40 cellular contexts compared by ENCODE assay signal in genomic region chr22:19533857-19534256, GRCh38. TPM values are rescaled to one million over a fixed set of nuclear protein-coding genes. Genes with fewer than 3 reads are reported as not detected.
"Had no signal": no experiment of that assay in that cellular context is flagged by ENCODE, and none has a peak within 500 bp of the region (broad histone marks: within the 10 kb centered on the region; RNA-seq: fewer than 3 reads in every experiment).

No MANE protein-coding gene starts in this region.

- H3K36me3 ChIP-seq: adrenal gland, ascending aorta, cardiac muscle cell, WERI-Rb-1 had no signal

- H3K9me3 Mint-ChIP-seq: activated CD4-positive, alpha-beta memory T cell treated with anti-CD3 and anti-CD28 coated beads, Interleukin-2, amount 10 ng/mL, durations not matched to agents 7 days and 5 days; activated CD4-positive, alpha-beta T cell treated with anti-CD3 and anti-CD28 coated beads, Interleukin-2, amount 10 ng/mL, durations not matched to agents 7 days and 5 days; activated naive CD4-positive, alpha-beta T cell treated with anti-CD3 and anti-CD28 coated beads for 36 hours; activated naive CD4-positive, alpha-beta T cell treated with anti-CD3 and anti-CD28 coated beads, Interleukin-2, amount 50 U/mL, for 72 hours; activated naive CD8-positive, alpha-beta T cell treated with anti-CD3 and anti-CD28 coated beads for 36 hours; activated T-cell treated with anti-CD3 and anti-CD28 coated beads, Interleukin-2, amount 50 U/mL, for 24 hours; activated T-helper 2 cell treated with anti-CD3 and anti-CD28 coated beads, Interferon-gamma antibody, Interleukin-2, Interleukin-4, amounts not matched to agents 10 μg/mL and 5 μg/mL and 100 μg/mL, durations not matched to agents 14 hours and 24 hours and 36 hours; central memory CD8-positive, alpha-beta T cell; T-helper 1 cell treated with Interleukin-12 subunit alpha and Interleukin-12 subunit beta and Interleukin-4 antibody, amounts not matched to agents 30 μg/mL and 1 μg/mL, for 36 hours; T-helper 2 cell treated with Interferon-gamma antibody and Interleukin-4, amounts not matched to agents 5 μg/mL and 100 μg/mL, for 36 hours; WTC11 had no signal

- H3K4me3 ChIP-seq: adrenal gland, ascending aorta, cardiac muscle cell had no signal

- H3K9me3 ChIP-seq: adrenal gland, ascending aorta had no signal

- DNase-seq: activated CD4-positive, alpha-beta memory T cell treated with anti-CD3 and anti-CD28 coated beads, Interleukin-2, amount 10 ng/mL, durations not matched to agents 7 days and 5 days; activated CD4-positive, alpha-beta T cell treated with anti-CD3 and anti-CD28 coated beads for 1 hour; activated CD4-positive, alpha-beta T cell treated with anti-CD3 and anti-CD28 coated beads for 36 hours; activated CD4-positive, alpha-beta T cell treated with anti-CD3 and anti-CD28 coated beads for 48 hours; activated CD4-positive, alpha-beta T cell treated with anti-CD3 and anti-CD28 coated beads, Interleukin-2, amount 10 ng/mL, durations not matched to agents 7 days and 5 days; activated CD4-positive, alpha-beta T cell treated with anti-CD3 and anti-CD28 coated beads, Interleukin-2, amount 50 U/mL, for 48 hours; activated CD4-positive, CD25-positive, alpha-beta regulatory T cell; activated CD8-positive, alpha-beta memory T cell treated with anti-CD3 and anti-CD28 coated beads for 24 hours; activated CD8-positive, alpha-beta memory T cell treated with anti-CD3 and anti-CD28 coated beads, Interleukin-2, amount 10 ng/mL, durations not matched to agents 7 days and 5 days; activated CD8-positive, alpha-beta memory T cell treated with anti-CD3 and anti-CD28 coated beads, Interleukin-2, amount 50 U/mL, for 48 hours; activated CD8-positive, alpha-beta T cell treated with anti-CD3 and anti-CD28 coated beads, Interleukin-2, amount 10 ng/mL, durations not matched to agents 7 days and 5 days; activated effector memory CD4-positive, alpha-beta T cell treated with Interleukin-2 at 50 U/mL for 16 hours; activated gamma-delta T cell treated with Interleukin-2 at 50 U/mL for 16 hours; activated naive CD4-positive, alpha-beta T cell; activated naive CD4-positive, alpha-beta T cell treated with anti-CD3 and anti-CD28 coated beads for 36 hours; activated naive CD8-positive, alpha-beta T cell treated with anti-CD3 and anti-CD28 coated beads for 36 hours; activated T-cell treated with anti-CD3 and anti-CD28 coated beads, Interleukin-2, amount 50 U/mL, for 48 hours; adrenal gland; amniotic stem cell; anterior cingulate cortex; caudate nucleus; cerebellar nuclear complex; T-helper 1 cell; T-helper 2 cell; T-helper 9 cell; WERI-Rb-1 had no signal

- H3K27me3 Mint-ChIP-seq: activated CD4-positive, alpha-beta T cell treated with anti-CD3 and anti-CD28 coated beads for 36 hours; activated naive CD8-positive, alpha-beta T cell treated with anti-CD3 and anti-CD28 coated beads for 36 hours; activated T-cell treated with anti-CD3 and anti-CD28 coated beads, Interleukin-2, amount 50 U/mL, for 24 hours had no signal

- H3K36me3 Mint-ChIP-seq: activated CD8-positive, alpha-beta memory T cell treated with anti-CD3 and anti-CD28 coated beads, Interleukin-2, amount 10 ng/mL, durations not matched to agents 7 days and 5 days; activated naive CD4-positive, alpha-beta T cell treated with anti-CD3 and anti-CD28 coated beads, Interleukin-2, amount 50 U/mL, for 72 hours; brain; WTC11 had no signal

- FAIRE-seq: bronchial epithelial cell, TTC549 had no signal

- H3K4me3 Mint-ChIP-seq: activated CD4-positive, alpha-beta memory T cell treated with anti-CD3 and anti-CD28 coated beads, Interleukin-2, amount 10 ng/mL, durations not matched to agents 7 days and 5 days; activated CD4-positive, alpha-beta T cell treated with anti-CD3 and anti-CD28 coated beads for 36 hours; activated CD4-positive, alpha-beta T cell treated with anti-CD3 and anti-CD28 coated beads, Interleukin-2, amount 10 ng/mL, durations not matched to agents 7 days and 5 days; activated CD8-positive, alpha-beta memory T cell treated with anti-CD3 and anti-CD28 coated beads, Interleukin-2, amount 10 ng/mL, durations not matched to agents 7 days and 5 days; activated CD8-positive, alpha-beta T cell treated with anti-CD3 and anti-CD28 coated beads, Interleukin-2, amount 10 ng/mL, durations not matched to agents 7 days and 5 days; activated naive CD4-positive, alpha-beta T cell treated with anti-CD3 and anti-CD28 coated beads for 36 hours; activated naive CD8-positive, alpha-beta T cell treated with anti-CD3 and anti-CD28 coated beads for 36 hours; activated T-cell treated with anti-CD3 and anti-CD28 coated beads, Interleukin-2, amount 50 U/mL, for 24 hours; brain; central memory CD8-positive, alpha-beta T cell; T-helper 1 cell treated with Interleukin-12 subunit alpha and Interleukin-12 subunit beta and Interleukin-4 antibody, amounts not matched to agents 30 μg/mL and 1 μg/mL, for 36 hours; T-helper 2 cell treated with Interferon-gamma antibody and Interleukin-4, amounts not matched to agents 5 μg/mL and 100 μg/mL, for 36 hours; WTC11 had no signal

- H3K27ac Mint-ChIP-seq: activated CD4-positive, alpha-beta memory T cell treated with anti-CD3 and anti-CD28 coated beads, Interleukin-2, amount 10 ng/mL, durations not matched to agents 7 days and 5 days; activated CD4-positive, alpha-beta T cell treated with anti-CD3 and anti-CD28 coated beads for 36 hours; activated CD4-positive, alpha-beta T cell treated with anti-CD3 and anti-CD28 coated beads, Interleukin-2, amount 10 ng/mL, durations not matched to agents 7 days and 5 days; activated CD8-positive, alpha-beta memory T cell treated with anti-CD3 and anti-CD28 coated beads, Interleukin-2, amount 10 ng/mL, durations not matched to agents 7 days and 5 days; activated CD8-positive, alpha-beta T cell treated with anti-CD3 and anti-CD28 coated beads, Interleukin-2, amount 10 ng/mL, durations not matched to agents 7 days and 5 days; activated naive CD4-positive, alpha-beta T cell treated with anti-CD3 and anti-CD28 coated beads for 36 hours; activated naive CD4-positive, alpha-beta T cell treated with anti-CD3 and anti-CD28 coated beads, Interleukin-2, amount 50 U/mL, for 72 hours; activated naive CD8-positive, alpha-beta T cell treated with anti-CD3 and anti-CD28 coated beads for 36 hours; activated T-cell treated with anti-CD3 and anti-CD28 coated beads, Interleukin-2, amount 50 U/mL, for 24 hours; activated T-helper 2 cell treated with anti-CD3 and anti-CD28 coated beads, Interferon-gamma antibody, Interleukin-2, Interleukin-4, amounts not matched to agents 10 μg/mL and 5 μg/mL and 100 μg/mL, durations not matched to agents 14 hours and 24 hours and 36 hours; brain; T-helper 1 cell treated with Interleukin-12 subunit alpha and Interleukin-12 subunit beta and Interleukin-4 antibody, amounts not matched to agents 30 μg/mL and 1 μg/mL, for 36 hours; T-helper 2 cell treated with Interferon-gamma antibody and Interleukin-4, amounts not matched to agents 5 μg/mL and 100 μg/mL, for 36 hours; WTC11 had no signal

- H3K27ac ChIP-seq: adrenal gland, ascending aorta, cardiac muscle cell, WERI-Rb-1 had no signal

- ATAC-seq: activated CD4-positive, alpha-beta T cell treated with anti-CD3 and anti-CD28 coated beads for 36 hours; activated CD4-positive, CD25-positive, alpha-beta regulatory T cell treated with anti-CD3 and anti-CD28 coated beads, Interleukin-2, amount 50 U/mL, for 24 hours; activated CD8-positive, alpha-beta memory T cell treated with anti-CD3 and anti-CD28 coated beads, Interleukin-2, amount 10 ng/mL, durations not matched to agents 7 days and 5 days; activated CD8-positive, alpha-beta T cell treated with anti-CD3 and anti-CD28 coated beads, Interleukin-2, amount 10 ng/mL, durations not matched to agents 7 days and 5 days; activated naive CD4-positive, alpha-beta T cell treated with anti-CD3 and anti-CD28 coated beads, Interleukin-2, amount 50 U/mL, for 72 hours; WTC11 had no signal

- H3K27me3 ChIP-seq: ascending aorta had no signal

- H3K4me1 ChIP-seq: adrenal gland, ascending aorta had no signal

- H3K4me1 Mint-ChIP-seq: activated CD4-positive, alpha-beta memory T cell treated with anti-CD3 and anti-CD28 coated beads, Interleukin-2, amount 10 ng/mL, durations not matched to agents 7 days and 5 days; activated CD4-positive, alpha-beta T cell treated with anti-CD3 and anti-CD28 coated beads for 36 hours; activated CD4-positive, alpha-beta T cell treated with anti-CD3 and anti-CD28 coated beads, Interleukin-2, amount 10 ng/mL, durations not matched to agents 7 days and 5 days; activated CD8-positive, alpha-beta memory T cell treated with anti-CD3 and anti-CD28 coated beads, Interleukin-2, amount 10 ng/mL, durations not matched to agents 7 days and 5 days; activated naive CD8-positive, alpha-beta T cell treated with anti-CD3 and anti-CD28 coated beads for 36 hours; brain; central memory CD8-positive, alpha-beta T cell; WTC11 had no signal

RNA-seq across cellular contexts. Expression of gene CLDN5, which starts 9.6 kb away (rescaled TPM):
- total RNA-seq: activated CD4-positive, alpha-beta T cell treated with anti-CD3 and anti-CD28 coated beads for 36 hours; activated CD8-positive, alpha-beta memory T cell treated with anti-CD3 and anti-CD28 coated beads, Interleukin-2, amount 10 ng/mL, durations not matched to agents 7 days and 5 days; activated CD8-positive, alpha-beta T cell treated with anti-CD3 and anti-CD28 coated beads, Interleukin-2, amount 10 ng/mL, durations not matched to agents 7 days and 5 days; activated naive CD4-positive, alpha-beta T cell treated with anti-CD3 and anti-CD28 coated beads, Interleukin-2, amount 50 U/mL, for 72 hours; activated naive CD8-positive, alpha-beta T cell treated with anti-CD3 and anti-CD28 coated beads for 36 hours; chondrocyte had no signal

RNA-seq across cellular contexts. Expression of gene CDC45, which starts 54.1 kb away (rescaled TPM):
- total RNA-seq: ascending aorta had no signal
